In genomic region chr6:145427232-145427631, GRCh38 we compare ENCODE assay signal across 29 cellular contexts.
"Had no signal": no experiment of that assay in that cellular context is flagged by ENCODE, and none has a peak within 500 bp of the region (broad histone marks: within the 10 kb centered on the region; RNA-seq: fewer than 3 reads in every experiment).

No MANE protein-coding gene starts in this region.

- H3K4me1 Mint-ChIP-seq: stimulated activated naive B cell treated with anti-CD40 and anti-IgM and Interleukin-4, amounts not matched to agents 10 μg/mL and 1 μg/mL and 100 μg/mL, for 72 hours had no signal

- FAIRE-seq: TTC549 had no signal

- H3K9me3 ChIP-seq: body of pancreas, gastrocnemius medialis, left lung, lower lobe of right lung, mucosa of descending colon, prostate gland, tibial nerve had no signal

- H3K9me3 Mint-ChIP-seq: stimulated activated naive B cell treated with anti-CD40 and anti-IgM and Interleukin-4, amounts not matched to agents 10 μg/mL and 1 μg/mL and 100 μg/mL, for 72 hours; T-helper 1 cell treated with Interleukin-12 subunit alpha and Interleukin-12 subunit beta and Interleukin-4 antibody, amounts not matched to agents 30 μg/mL and 1 μg/mL, for 36 hours had no signal

- H3K27me3 ChIP-seq: body of pancreas, dorsolateral prefrontal cortex, gastrocnemius medialis, left lung, tibial nerve had no signal

- H3K4me3 ChIP-seq: body of pancreas, coronary artery, dorsolateral prefrontal cortex, gastrocnemius medialis, left lung, lower lobe of right lung, mucosa of descending colon, prostate gland, skin epidermis, tibial nerve had no signal

- H3K27me3 Mint-ChIP-seq: natural killer cell treated with Interleukin-12 subunit alpha and Interleukin-12 subunit beta and Interleukin-15 and Interleukin-18, amount 100 ng/mL, for 72 hours; stimulated activated naive B cell treated with anti-CD40 and anti-IgM and Interleukin-4, amounts not matched to agents 10 μg/mL and 1 μg/mL and 100 μg/mL, for 72 hours had no signal

- DNase-seq: activated CD4-positive, alpha-beta T cell treated with anti-CD3 and anti-CD28 coated beads for 48 hours; activated CD4-positive, alpha-beta T cell treated with anti-CD3 and anti-CD28 coated beads, Interleukin-2, amount 50 U/mL, for 48 hours; activated CD8-positive, alpha-beta memory T cell treated with anti-CD3 and anti-CD28 coated beads for 24 hours; activated effector memory CD4-positive, alpha-beta T cell treated with Interleukin-2 at 50 U/mL for 16 hours; activated naive CD4-positive, alpha-beta T cell treated with Interleukin-2 at 50 U/mL for 16 hours; anterior cingulate cortex; body of pancreas; dorsolateral prefrontal cortex; effector memory CD4-positive, alpha-beta T cell; erythroblast; gastrocnemius medialis; hippocampal formation; left lung; lower lobe of right lung; mucosa of descending colon; retina; stimulated activated CD4-positive, alpha-beta T cell treated with anti-CD3 and anti-CD28 coated beads, Interleukin-12 subunit alpha, Interleukin-12 subunit beta, amount 100 ng/mL, for 4 hours; stimulated activated CD4-positive, alpha-beta T cell treated with anti-CD3 and anti-CD28 coated beads, Interleukin-4, amount 100 ng/mL, for 24 hours; stimulated activated naive B cell treated with anti-CD40 and anti-IgM and Interleukin-4, amounts not matched to agents 10 μg/mL and 1 μg/mL and 100 μg/mL, for 72 hours; T-helper 9 cell had no signal

- H3K4me3 Mint-ChIP-seq: activated naive CD8-positive, alpha-beta T cell; natural killer cell treated with Interleukin-12 subunit alpha and Interleukin-12 subunit beta and Interleukin-15 and Interleukin-18, amount 100 ng/mL, for 72 hours; stimulated activated naive B cell treated with anti-CD40 and anti-IgM and Interleukin-4, amounts not matched to agents 10 μg/mL and 1 μg/mL and 100 μg/mL, for 72 hours; T-helper 1 cell treated with Interleukin-12 subunit alpha and Interleukin-12 subunit beta and Interleukin-4 antibody, amounts not matched to agents 30 μg/mL and 1 μg/mL, for 36 hours had no signal

- H3K27ac ChIP-seq: body of pancreas, coronary artery, dorsolateral prefrontal cortex, gastrocnemius medialis, left lung, lower lobe of right lung, prostate gland, skin epidermis, tibial nerve, VCaP had no signal

- H3K36me3 ChIP-seq: gastrocnemius medialis, left lung, lower lobe of right lung, prostate gland, tibial nerve had no signal

- H3K4me1 ChIP-seq: body of pancreas, gastrocnemius medialis, left lung, lower lobe of right lung, prostate gland, tibial nerve had no signal

- H3K27ac Mint-ChIP-seq: activated naive CD8-positive, alpha-beta T cell; natural killer cell treated with Interleukin-12 subunit alpha and Interleukin-12 subunit beta and Interleukin-15 and Interleukin-18, amount 100 ng/mL, for 72 hours; stimulated activated naive B cell treated with anti-CD40 and anti-IgM and Interleukin-4, amounts not matched to agents 10 μg/mL and 1 μg/mL and 100 μg/mL, for 72 hours; T-helper 1 cell treated with Interleukin-12 subunit alpha and Interleukin-12 subunit beta and Interleukin-4 antibody, amounts not matched to agents 30 μg/mL and 1 μg/mL, for 36 hours had no signal

- H3K36me3 Mint-ChIP-seq: activated naive CD8-positive, alpha-beta T cell; natural killer cell treated with Interleukin-12 subunit alpha and Interleukin-12 subunit beta and Interleukin-15 and Interleukin-18, amount 100 ng/mL, for 72 hours; stimulated activated naive B cell treated with anti-CD40 and anti-IgM and Interleukin-4, amounts not matched to agents 10 μg/mL and 1 μg/mL and 100 μg/mL, for 72 hours had no signal
